8 cellular contexts compared by ENCODE assay signal in genomic region chr6:127420558-127420957, GRCh38. TPM values are rescaled to one million over a fixed set of nuclear protein-coding genes. Genes with fewer than 3 reads are reported as not detected.
DNase-seq lines count a peak whose midpoint lies in the region; ATAC-seq and TF ChIP-seq lines count a peak whose summit lies in the region.

No MANE protein-coding gene starts in this region.

- CTCF ChIA-PET in AG04450 (lab: Charles Lee) (interaction anchor here (0.6 to 3.3 kb wide), 20 partner anchors 9 to 1349 kb away, joined by 3 to 49 read pairs (median 4); no protein-coding TSS in a partner anchor), mammary epithelial cell (lab: Charles Lee; ENCODE audit: low non-redundant PET) (interaction anchor here (0.9 kb wide), 1 partner anchor 77 kb away, joined by 13 read pairs; the partner anchor contains the start of gene ECHDC1)

- H3K4me1 ChIP-seq in mammary epithelial cell (ENCODE audit: insufficient read depth, low read length) = peaks cover 7% of the 10 kb centered on the region

- peak; percentile 46 for TF ChIP-seq CTCF in AG04450 (IDR thresholded peaks at IDR 0.05; ENCODE audit: low read depth, low read length)
- TF ChIP-seq CTCF in WERI-Rb-1 (IDR thresholded peaks at IDR 0.05; ENCODE audit: low read depth, low read length) = peak; percentile 69
- TF ChIP-seq CTCF in mammary epithelial cell (conservative IDR thresholded peaks at IDR 0.05 in 1 of 2, IDR thresholded peaks at IDR 0.05 in 1 of 2; ENCODE audit: extremely low read depth in 1 of 2, insufficient read depth in 1 of 2, low read depth in 1 of 2, low read length in 2 of 2) = peak; percentile 6 to 56

- H3K27ac ChIP-seq in AG04450 (ENCODE audit: low read depth, low read length) = no peak overlapping the region
- no peak overlapping the region for H3K27ac ChIP-seq in WERI-Rb-1
- H3K27ac ChIP-seq in mammary epithelial cell (ENCODE audit: insufficient read depth, low read depth, low read length) = peak overlapping the region; percentile 40

- peak overlapping the region; percentile 40 for H3K4me2 ChIP-seq in mammary epithelial cell (ENCODE audit: insufficient read depth, low read depth, low read length)

- ATAC-seq in GM18517 (IDR thresholded peaks at IDR 0.05; ENCODE audit: unreplicated experiment) = peak; percentile 100
- ATAC-seq in HG02981 (IDR thresholded peaks at IDR 0.05; ENCODE audit: unreplicated experiment) = peak; percentile 100

- POLR2A ChIA-PET in AG04450 (lab: Yijun Ruan, JAX) = no interaction called here

- in situ Hi-C loops in mammary epithelial cell (cut with MboI; ENCODE audit: low sequenced_read_pairs in 2 of 2) = loop anchor here in 1 of 2 donors (10.0 kb wide), 1 partner anchor 116 kb away; no protein-coding TSS in a partner anchor

- peak overlapping the region; percentile 71 for H2AFZ ChIP-seq in mammary epithelial cell (ENCODE audit: low read depth, low read length)

- dilution Hi-C loops in mammary epithelial cell (cut with HindIII; ENCODE audit: low sequenced_read_pairs) = no loop called here

- no peaks in the 10 kb centered on the region for H3K36me3 ChIP-seq in WERI-Rb-1
- H3K36me3 ChIP-seq in mammary epithelial cell (ENCODE audit: insufficient read depth, low read length) = no peaks in the 10 kb centered on the region

- 0% methylated on average over 2 of the region's 2 CpGs for WGBS in mammary epithelial cell (ENCODE audit: low coverage, missing lambda C conversion rate)

- intact Hi-C loops in mammary epithelial cell (cut with micrococcal nuclease) = loop anchor here (1.0 kb wide), 2 partner anchors 78 to 118 kb away; no protein-coding TSS in a partner anchor

- no peaks in the 10 kb centered on the region for H3K27me3 ChIP-seq in AG04450 (ENCODE audit: control insufficient read depth, insufficient read depth, low read length)
- no peaks in the 10 kb centered on the region for H3K27me3 ChIP-seq in WERI-Rb-1 (ENCODE audit: insufficient read depth, low read depth, severe bottlenecking)
- H3K27me3 ChIP-seq in mammary epithelial cell (ENCODE audit: insufficient read depth, low read length) = no peaks in the 10 kb centered on the region

- no peaks in the 10 kb centered on the region for H4K20me1 ChIP-seq in mammary epithelial cell (ENCODE audit: insufficient read depth, low read length)

- H3K79me2 ChIP-seq in mammary epithelial cell (ENCODE audit: insufficient read depth, low read length) = no peaks in the 10 kb centered on the region

- BruUV-seq in mammary epithelial cell (replicated peaks; lab: Mats Ljungman, UMichigan) = no TSS peak

- H3K9me3 ChIP-seq in AG04450 (ENCODE audit: control insufficient read depth, insufficient read depth, low read length) (no peaks in the 10 kb centered on the region), WERI-Rb-1 (ENCODE audit: severe bottlenecking) (no peaks in the 10 kb centered on the region), mammary epithelial cell (replicated peaks; ENCODE audit: insufficient read depth, low read length) (no peaks in the 10 kb centered on the region)

- no peak overlapping the region for H3K9ac ChIP-seq in mammary epithelial cell (ENCODE audit: insufficient read depth, low read length)

- no peak overlapping the region for H3K4me3 ChIP-seq in AG04450 (ENCODE audit: low read depth, low read length)
- H3K4me3 ChIP-seq in WERI-Rb-1 (ENCODE audit: low read depth, low read length) = no peak overlapping the region
- H3K4me3 ChIP-seq in mammary epithelial cell (replicated peaks in 1 of 3; ENCODE audit: insufficient read depth in 1 of 3, low read depth in 2 of 3, low read length in 3 of 3) = no peak overlapping the region

- peak; percentile 76 for DNase-seq in AG04450 (ENCODE audit: low read depth, low spot score)
- DNase-seq in NCI-H2196 treated with DMSO at 0.1 percent for 48 hours (lab: John Stamatoyannopoulos, UW; ENCODE audit: unreplicated experiment) = peak; percentile 11
- DNase-seq in WERI-Rb-1 = peak; percentile 60
- DNase-seq in mammary epithelial cell = peak; percentile 89
- DNase-seq in left kidney (ENCODE audit: low read depth, low spot score) = peak; percentile 79
- peak; percentile 22 to 64 (median 56) for DNase-seq in stimulated activated CD4-positive, alpha-beta T cell treated with anti-CD3 and anti-CD28 coated beads, TNF-alpha, amount 100 ng/mL, for 4 hours (ENCODE audit: low read depth in 3 of 3)

RNA-seq across cellular contexts. Expression of gene KIAA0408, which starts 38.6 kb away (rescaled TPM):
- 4.7 and 6.3 TPM in 2 replicates for polyA plus RNA-seq in AG04450 (2011; rRNA removed)
- 1.8 and 2.4 TPM in 2 replicates for polyA minus RNA-seq in AG04450 (2011; rRNA and poly(A)+ RNA removed)
- not detected for total RNA-seq in mammary epithelial cell
- polyA plus RNA-seq in mammary epithelial cell = not detected
- not detected for polyA minus RNA-seq in mammary epithelial cell

Comparison
In these comparisons a context has a peak if more than half of its experiments do, and no peak if none do; other contexts are left out.
1. DNase-seq: peak in every context shown above with its lines; median percentile 89 in mammary epithelial cell; 79 in left kidney; 76 in AG04450; 60 in WERI-Rb-1; 56 in stimulated activated CD4-positive, alpha-beta T cell treated with anti-CD3 and anti-CD28 coated beads, TNF-alpha, amount 100 ng/mL, for 4 hours; 11 in NCI-H2196 treated with DMSO at 0.1 percent for 48 hours.